1 cellular context compared by ENCODE assay signal in the genomic region with DNA sequence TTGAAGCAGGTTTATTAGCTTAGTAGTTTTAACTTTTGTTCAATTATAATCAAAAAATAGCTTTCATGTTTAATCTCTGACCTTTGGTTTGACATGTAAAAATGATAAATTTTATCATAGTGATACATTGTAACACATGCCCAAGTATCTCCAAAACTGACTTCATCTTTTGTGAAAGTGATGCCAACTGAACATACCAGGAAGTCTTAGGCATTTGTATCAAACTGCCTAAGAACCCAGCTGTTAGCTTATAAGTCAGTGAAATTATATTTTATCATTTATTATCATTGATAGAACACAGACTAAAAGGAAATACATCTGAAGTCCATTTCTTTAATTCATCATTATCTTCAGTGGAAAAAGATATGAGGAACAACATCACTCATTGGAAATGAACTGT.
TF ChIP-seq lines count a peak whose summit lies in the region.

No MANE protein-coding gene starts in this region.

TF ChIP-seq in HepG2, 621 proteins besides CTCF, POLR2A, EP300 and RAD21 (continued from another document):
- TF ChIP-seq, protein P1, sequence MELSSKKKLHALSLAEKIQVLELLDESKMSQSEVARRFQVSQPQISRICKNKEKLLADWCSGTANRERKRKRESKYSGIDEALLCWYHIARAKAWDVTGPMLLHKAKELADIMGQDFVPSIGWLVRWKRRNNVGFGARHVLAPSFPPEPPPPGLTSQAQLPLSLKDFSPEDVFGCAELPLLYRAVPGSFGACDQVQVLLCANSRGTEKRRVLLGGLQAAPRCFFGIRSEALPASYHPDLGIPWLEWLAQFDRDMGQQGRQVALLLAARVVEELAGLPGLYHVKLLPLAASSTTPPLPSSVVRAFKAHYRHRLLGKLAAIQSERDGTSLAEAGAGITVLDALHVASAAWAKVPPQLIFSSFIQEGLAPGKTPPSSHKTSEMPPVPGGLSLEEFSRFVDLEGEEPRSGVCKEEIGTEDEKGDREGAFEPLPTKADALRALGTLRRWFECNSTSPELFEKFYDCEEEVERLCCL (CRISPR knock-in tag; IDR thresholded peaks at IDR 0.05; ENCODE audit: borderline replicate concordance) = no peak
- no peak for TF ChIP-seq RBM39 (IDR thresholded peaks at IDR 0.05; ENCODE audit: low read depth, low read length, poor library complexity, severe bottlenecking)
- no peak for TF ChIP-seq RORA (CRISPR knock-in tag; IDR thresholded peaks at IDR 0.05)
- TF ChIP-seq KLF11 (CRISPR knock-in tag; IDR thresholded peaks at IDR 0.05) = no peak
- no peak for TF ChIP-seq KLF13 (CRISPR knock-in tag; IDR thresholded peaks at IDR 0.05)
- TF ChIP-seq TSC22D2 (CRISPR knock-in tag; IDR thresholded peaks at IDR 0.05; ENCODE audit: borderline replicate concordance) = no peak
- TF ChIP-seq ZNF101 (CRISPR knock-in tag; IDR thresholded peaks at IDR 0.05; ENCODE audit: borderline replicate concordance, low read depth) = no peak
